In genomic region chrX:134374910-134375309, GRCh38 we compare ENCODE assay signal across 9 cellular contexts. TPM values are rescaled to one million over a fixed set of nuclear protein-coding genes. Genes with fewer than 3 reads are reported as not detected.
A peak's percentile ranks its signal among the peaks of the same experiment; 100 is the strongest.
DNase-seq lines count a peak whose midpoint lies in the region; ATAC-seq, FAIRE-seq and TF ChIP-seq lines count a peak whose summit lies in the region.
"Had no signal": no experiment of that assay in that cellular context is flagged by ENCODE, and none has a peak within 500 bp of the region (broad histone marks: within the 10 kb centered on the region; RNA-seq: fewer than 3 reads in every experiment).

No MANE protein-coding gene starts in this region.

- H3K27me3 ChIP-seq in MG63 (no peaks in the 10 kb centered on the region), K562 (ENCODE audit: control insufficient read depth in 2 of 2, insufficient read depth in 2 of 2, low read length in 2 of 2) (no peaks in the 10 kb centered on the region)

- H2AFZ ChIP-seq in K562 (ENCODE audit: low read depth, low read length), result no peak overlapping the region

- 11% methylated on average over 2 of the region's 2 CpGs for WGBS in K562 (ENCODE audit: insufficient coverage, low coverage, missing lambda C conversion rate)

- FAIRE-seq in K562 (lab: Jason Lieb, UNC), result peak; percentile 19

- H3K79me2 ChIP-seq in K562 (ENCODE audit: control insufficient read depth, insufficient read depth, low read length), result peaks cover 58% of the 10 kb centered on the region

- H3K9me1 ChIP-seq in K562 (ENCODE audit: control insufficient read depth, insufficient read depth, low read length), result no peaks in the 10 kb centered on the region

- CTCF ChIA-PET in K562 (lab: Yijun Ruan, JAX; ENCODE audit: low intra/inter-chr PET ratio), result no interaction called here

- no peak for TF ChIP-seq RAD21 in K562 (CRISPR knock-in tag; conservative IDR thresholded peaks at IDR 0.05 in 1 of 2, IDR thresholded peaks at IDR 0.05 in 1 of 2)

- ATAC-seq in K562, result no peak
- no peak for ATAC-seq in naive thymus-derived CD8-positive, alpha-beta T cell

- H3K9me3 Mint-ChIP-seq in naive thymus-derived CD8-positive, alpha-beta T cell, result no peaks in the 10 kb centered on the region

- no peaks in the 10 kb centered on the region for H4K20me1 ChIP-seq in K562 (replicated peaks; ENCODE audit: control insufficient read depth, insufficient read depth, low read length)

- in situ Hi-C loops in K562 (cut with MboI), result no loop called here

- POLR2A ChIA-PET in K562 (lab: Yijun Ruan, JAX), result interaction anchor here (0.7 to 1.6 kb wide), 4 partner anchors 9 to 1782 kb away, joined by 3 to 5 read pairs (median 3); no protein-coding TSS in a partner anchor
- POLR2A ChIA-PET in naive thymus-derived CD8-positive, alpha-beta T cell (lab: Charles Lee), result no interaction called here

- H3K4me3 Mint-ChIP-seq in naive thymus-derived CD8-positive, alpha-beta T cell, result peak overlapping the region; percentile 82 to 99 (median 94)

- TF ChIP-seq POLR2A in K562 (conservative IDR thresholded peaks at IDR 0.05), result no peak

- H3K4me1 ChIP-seq in ES-I3 (ENCODE audit: insufficient read depth, low read length) (peaks cover 3% of the 10 kb centered on the region; the same call in 1 of the 2 replicates), K562 (replicated peaks in 1 of 2; ENCODE audit: control insufficient read depth in 2 of 2, insufficient read depth in 2 of 2, low read length in 2 of 2) (peaks cover 0 to 24% of the 10 kb centered on the region in 2 experiments; a peak in 3 of 5 replicates)

- H3K36me3 Mint-ChIP-seq in naive thymus-derived CD8-positive, alpha-beta T cell, result peaks cover 0 to 13% (median 0%) of the 10 kb centered on the region in 3 donors

- H3K27ac Mint-ChIP-seq in naive thymus-derived CD8-positive, alpha-beta T cell, result peak overlapping the region in 5 of 10 donors; percentile 25 to 99 (median 95)

- no peak for TF ChIP-seq EP300 in K562 (IDR thresholded peaks at IDR 0.05; ENCODE audit: low read length)

- peak overlapping the region; percentile 86 for H3K4me2 ChIP-seq in K562 (ENCODE audit: insufficient read depth, low read length)

- H3K9me3 ChIP-seq in ES-I3 (ENCODE audit: control insufficient read depth, insufficient read depth, low read length), result no peaks in the 10 kb centered on the region
- H3K9me3 ChIP-seq in MG63, result no peaks in the 10 kb centered on the region
- H3K9me3 ChIP-seq in K562 (replicated peaks; ENCODE audit: control insufficient read depth, insufficient read depth, low read depth, low read length), result no peaks in the 10 kb centered on the region

- H3K27ac ChIP-seq in K562 (ENCODE audit: extremely low read depth, low read depth, low read length), result no peak overlapping the region

- no peak for DNase-seq in MG63
- DNase-seq in K562 (ENCODE audit: extremely low read depth in 1 of 4, low spot score in 3 of 4), result no peak
- no peak for DNase-seq in naive thymus-derived CD8-positive, alpha-beta T cell
- DNase-seq in stimulated activated CD4-positive, alpha-beta T cell treated with anti-CD3 and anti-CD28 coated beads, Interleukin-12 subunit alpha, Interleukin-12 subunit beta, amount 100 ng/mL, for 4 hours, result no peak
- no peak for DNase-seq in NCI-H2171 (lab: John Stamatoyannopoulos, UW)
- DNase-seq in NCI-H69 (lab: John Stamatoyannopoulos, UW), result no peak
- DNase-seq in NCI-H2029 treated with DMSO at 0.1 percent for 48 hours (lab: John Stamatoyannopoulos, UW), result no peak
- DNase-seq: amniotic stem cell had no signal

- no TSS peak for BruUV-seq in K562 (replicated peaks; lab: Mats Ljungman, UMichigan)

- H3K36me3 ChIP-seq in ES-I3 (ENCODE audit: insufficient read depth, low read length), result no peaks in the 10 kb centered on the region
- H3K36me3 ChIP-seq in MG63, result peaks cover 10% of the 10 kb centered on the region
- H3K36me3 ChIP-seq in K562 (ENCODE audit: control insufficient read depth, insufficient read depth, low read length), result peaks cover 18% of the 10 kb centered on the region

- intact Hi-C loops in K562 (cut with micrococcal nuclease), result no loop called here

- peak overlapping the region; percentile 65 for H3K9ac ChIP-seq in ES-I3 (ENCODE audit: low read depth, low read length)
- peak overlapping the region in 1 of 2 experiments; percentile 18; a peak in 1 of 4 replicates for H3K9ac ChIP-seq in K562 (ENCODE audit: insufficient read depth in 1 of 2, low read depth in 2 of 2, low read length in 2 of 2)

- H3K4me3 ChIP-seq in MG63, result peak overlapping the region; percentile 90
- peak overlapping the region; percentile 93 for H3K4me3 ChIP-seq in K562

- no peaks in the 10 kb centered on the region for H3K27me3 Mint-ChIP-seq in naive thymus-derived CD8-positive, alpha-beta T cell

- peaks cover 5 to 30% (median 12%) of the 10 kb centered on the region in 4 donors for H3K4me1 Mint-ChIP-seq in naive thymus-derived CD8-positive, alpha-beta T cell

- TF ChIP-seq CTCF in K562 (IDR thresholded peaks at IDR 0.05 in 2 of 3, conservative IDR thresholded peaks at IDR 0.05 in 1 of 3; ENCODE audit: insufficient read depth in 2 of 3, low read depth in 1 of 3, low read length in 3 of 3), result no peak

TF ChIP-seq in K562, 482 proteins besides CTCF, POLR2A, EP300 and RAD21 (continues in another document):
- no peak for TF ChIP-seq KAT2B (IDR thresholded peaks at IDR 0.05; ENCODE audit: low read depth, low read length)
- peak; percentile 32; the same call in 1 of the 2 replicates for TF ChIP-seq ADNP (tag; IDR thresholded peaks at IDR 0.05)
- no peak for TF ChIP-seq ELF1 (tag; IDR thresholded peaks at IDR 0.05)
- no peak for TF ChIP-seq GTF2F1 (IDR thresholded peaks at IDR 0.05; ENCODE audit: low read depth, low read length)
- TF ChIP-seq SMC3 (conservative IDR thresholded peaks at IDR 0.05; ENCODE audit: insufficient read depth, low read depth, low read length), result no peak
- TF ChIP-seq NFXL1 (CRISPR knock-in tag; IDR thresholded peaks at IDR 0.05), result no peak
- no peak for TF ChIP-seq SP1 (CRISPR knock-in tag; IDR thresholded peaks at IDR 0.05)
- TF ChIP-seq ZKSCAN1 (IDR thresholded peaks at IDR 0.05; ENCODE audit: low read depth, low read length), result no peak
- TF ChIP-seq, protein P1, sequence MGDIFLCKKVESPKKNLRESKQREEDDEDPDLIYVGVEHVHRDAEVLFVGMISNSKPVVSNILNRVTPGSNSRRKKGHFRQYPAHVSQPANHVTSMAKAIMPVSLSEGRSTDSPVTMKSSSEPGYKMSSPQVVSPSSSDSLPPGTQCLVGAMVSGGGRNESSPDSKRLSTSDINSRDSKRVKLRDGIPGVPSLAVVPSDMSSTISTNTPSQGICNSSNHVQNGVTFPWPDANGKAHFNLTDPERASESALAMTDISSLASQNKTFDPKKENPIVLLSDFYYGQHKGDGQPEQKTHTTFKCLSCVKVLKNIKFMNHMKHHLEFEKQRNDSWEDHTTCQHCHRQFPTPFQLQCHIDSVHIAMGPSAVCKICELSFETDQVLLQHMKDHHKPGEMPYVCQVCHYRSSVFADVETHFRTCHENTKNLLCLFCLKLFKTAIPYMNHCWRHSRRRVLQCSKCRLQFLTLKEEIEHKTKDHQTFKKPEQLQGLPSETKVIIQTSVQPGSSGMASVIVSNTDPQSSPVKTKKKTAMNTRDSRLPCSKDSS (IDR thresholded peaks at IDR 0.05; ENCODE audit: low read depth, partially characterized antibody), result no peak
- TF ChIP-seq ZNF175 (CRISPR knock-in tag; IDR thresholded peaks at IDR 0.05; ENCODE audit: low read depth), result no peak
- peak; percentile 20; the same call in 1 of the 2 replicates for TF ChIP-seq SOX6 (IDR thresholded peaks at IDR 0.05)

RNA-seq across cellular contexts. Expression of gene PHF6, which starts 1.8 kb away (rescaled TPM):
- 30.6 and 58.0 TPM in 2 replicates for total RNA-seq in MG63 (2014; rRNA removed; shearing (Covaris generic); ENCODE audit: low replicate concordance)
- 12.4 and 37.2 TPM in 2 replicates for total RNA-seq in K562 (2011; cell fraction: chromatin; rRNA removed; ENCODE audit: low replicate concordance)
- 5.7 and 7.8 TPM in 2 replicates for total RNA-seq in K562 (2011; cell fraction: nucleolus; rRNA removed)
- 20.0 and 41.1 TPM in 2 replicates for total RNA-seq in K562 (2011; cell fraction: nucleoplasm; rRNA removed)
- total RNA-seq in K562 (2014; rRNA removed) (32.6 and 36.0 TPM in 2 replicates), K562 (2014; rRNA removed; fragmentation: Illumina TruSeq; extraction: Trizol) (47.7 and 54.4 TPM in 2 replicates), K562 (2015; rRNA removed; fragmentation: Illumina TruSeq; extraction: Trizol) (38.9 and 41.8 TPM in 2 replicates), K562 (2021) (57.6 and 62.2 TPM in 2 replicates)
- polyA plus RNA-seq in K562 (2011; rRNA removed) (37.0 and 48.7 TPM in 2 replicates), K562 (2014; fragmentation: Illumina TruSeq; extraction: Trizol) (48.1 and 62.2 TPM in 2 replicates), K562 (2014; fragmentation: Nextera tagmentation; extraction: Ambion mirVana) (10 to 100 TPM; 41.2 to 54.8 TPM), K562 (2014; rRNA removed) (33.6 and 42.2 TPM in 2 replicates)
- polyA plus RNA-seq in K562 (2011; cell fraction: cytosol; rRNA removed), result 4.7 and 14.3 TPM in 2 replicates
- 14.9 and 22.9 TPM in 2 replicates for polyA plus RNA-seq in K562 (2011; cell fraction: nucleus; rRNA removed)
- 36.2 and 36.6 TPM in 2 replicates for polyA plus RNA-seq in K562 (2012)
- 68.9 and 86.2 TPM in 2 replicates for polyA minus RNA-seq in K562 (2011; rRNA and poly(A)+ RNA removed)
- 24.2 and 25.9 TPM in 2 replicates for polyA minus RNA-seq in K562 (2011; cell fraction: cytosol; rRNA and poly(A)+ RNA removed)
- 9.3 and 20.1 TPM in 2 replicates for polyA minus RNA-seq in K562 (2011; cell fraction: nucleus; rRNA and poly(A)+ RNA removed)
- 10 to 100 TPM; 22.1 to 22.7 TPM for total RNA-seq in naive thymus-derived CD8-positive, alpha-beta T cell
- 10 to 100 TPM; 19.3 to 24.3 (median 22.9) TPM for polyA plus RNA-seq in naive thymus-derived CD8-positive, alpha-beta T cell
